14 cellular contexts compared by ENCODE assay signal in genomic region chr11:46659908-46660307, GRCh38. TPM values are rescaled to one million over a fixed set of nuclear protein-coding genes. Genes with fewer than 3 reads are reported as not detected.
DNase-seq lines count a peak whose midpoint lies in the region; ATAC-seq, FAIRE-seq and TF ChIP-seq lines count a peak whose summit lies in the region.
"Had no signal": no experiment of that assay in that cellular context is flagged by ENCODE, and none has a peak within 500 bp of the region (broad histone marks: within the 10 kb centered on the region; RNA-seq: fewer than 3 reads in every experiment).

No MANE protein-coding gene starts in this region.

- intact Hi-C loops in psoas muscle (cut with DNase I) = loop anchor here in 1 of 2 donors (10.0 kb wide), 1 partner anchor 105 kb away; no protein-coding TSS in a partner anchor

- H3F3A ChIP-seq in OCI-LY1 (ENCODE audit: insufficient read depth, low read length) = no peaks in the 10 kb centered on the region

- peak; percentile 63 for DNase-seq in EH (ENCODE audit: low read depth)
- peak; percentile 89 for DNase-seq in fibroblast of peridontal ligament (ENCODE audit: extremely low read depth)
- DNase-seq in psoas muscle = peak; percentile 45 to 73
- DNase-seq in small intestine = no peak
- DNase-seq: Karpas-422; naive B cell; NCI-H526 treated with DMSO at 0.1 percent for 48 hours; stimulated activated CD4-positive, alpha-beta T cell treated with anti-CD3 and anti-CD28 coated beads, Interleukin-2, amount 100 ng/mL, for 24 hours had no signal

- peaks cover 20% of the 10 kb centered on the region for H3K4me1 ChIP-seq in OCI-LY1 (ENCODE audit: insufficient read depth, low read length, severe bottlenecking)
- no peaks in the 10 kb centered on the region for H3K4me1 ChIP-seq in psoas muscle
- no peaks in the 10 kb centered on the region for H3K4me1 ChIP-seq in small intestine (ENCODE audit: control insufficient read depth in 2 of 2, insufficient read depth in 1 of 2, low read depth in 1 of 2, low read length in 1 of 2)

- 73 to 90% (median 84%) methylated on average over 1 of the region's 1 CpG for WGBS in psoas muscle, 3 donors
- 96 to 100% (median 96%) methylated on average over 1 of the region's 1 CpG for WGBS in small intestine, 3 donors

- H3K9me3 ChIP-seq in OCI-LY1 (ENCODE audit: low read length) = no peaks in the 10 kb centered on the region
- no peaks in the 10 kb centered on the region for H3K9me3 ChIP-seq in psoas muscle
- no peaks in the 10 kb centered on the region for H3K9me3 ChIP-seq in small intestine (ENCODE audit: control insufficient read depth, low read depth)
- H3K9me3 ChIP-seq: suprapubic skin had no signal

- H3K4me2 ChIP-seq in OCI-LY1 (ENCODE audit: low read length) = no peak overlapping the region

- no peak overlapping the region for H3K4me3 ChIP-seq in OCI-LY1 (ENCODE audit: low read depth, low read length, poor library complexity, severe bottlenecking)
- H3K4me3 ChIP-seq in psoas muscle = no peak overlapping the region
- no peak overlapping the region for H3K4me3 ChIP-seq in small intestine (ENCODE audit: low read depth in 1 of 2, low read length in 2 of 2)
- H3K4me3 ChIP-seq: suprapubic skin had no signal

- no peak for TF ChIP-seq CTCF in OCI-LY1 (IDR thresholded peaks at IDR 0.05; ENCODE audit: low read length)
- no peak for TF ChIP-seq CTCF in psoas muscle (IDR thresholded peaks at IDR 0.05)

- H3K9me2 ChIP-seq in OCI-LY1 (ENCODE audit: low read depth, low read length) = no peaks in the 10 kb centered on the region

- H3K79me2 ChIP-seq in OCI-LY1 (ENCODE audit: insufficient read depth, low read length) = no peaks in the 10 kb centered on the region

- no peaks in the 10 kb centered on the region for H4K20me1 ChIP-seq in OCI-LY1 (ENCODE audit: insufficient read depth, low read length)

- H3K27ac ChIP-seq in OCI-LY1 (ENCODE audit: low read depth, low read length, poor library complexity, severe bottlenecking) (peak overlapping the region; percentile 55), psoas muscle (no peak overlapping the region), small intestine (ENCODE audit: low read depth in 1 of 2, low read length in 1 of 2) (no peak overlapping the region)
- H3K27ac ChIP-seq: suprapubic skin had no signal

- ATAC-seq in psoas muscle (peak in 1 of 4 donors; percentile 64), GM18870 (IDR thresholded peaks at IDR 0.05; ENCODE audit: unreplicated experiment) (no peak), HG02623 (IDR thresholded peaks at IDR 0.05; ENCODE audit: unreplicated experiment) (no peak), HG02763 (IDR thresholded peaks at IDR 0.05; ENCODE audit: unreplicated experiment) (no peak)

- H3K36me3 ChIP-seq in OCI-LY1 (ENCODE audit: insufficient read depth, low read length) (peaks cover 73% of the 10 kb centered on the region; the same call in 1 of the 2 replicates), psoas muscle (ENCODE audit: insufficient read depth in 1 of 2, low read depth in 1 of 2) (peaks cover 6 to 100% of the 10 kb centered on the region in 2 donors), small intestine (ENCODE audit: control insufficient read depth in 2 of 2, insufficient read depth in 2 of 2, low read length in 2 of 2) (peaks cover 17 to 34% of the 10 kb centered on the region in 2 donors)

- no peak for FAIRE-seq in small intestine (lab: Jason Lieb, UNC)
- FAIRE-seq: D721Med had no signal

- no peaks in the 10 kb centered on the region for H3K27me3 ChIP-seq in OCI-LY1 (ENCODE audit: insufficient read depth, low read length)
- no peaks in the 10 kb centered on the region for H3K27me3 ChIP-seq in psoas muscle (ENCODE audit: insufficient read depth in 3 of 3, low read length in 2 of 3)
- no peaks in the 10 kb centered on the region for H3K27me3 ChIP-seq in small intestine (ENCODE audit: control insufficient read depth in 2 of 2, insufficient read depth in 2 of 2, low read length in 2 of 2)
- H3K27me3 ChIP-seq: suprapubic skin had no signal

- H2AFZ ChIP-seq in OCI-LY1 (ENCODE audit: low read length) = no peak overlapping the region

- no peak overlapping the region for H3K9ac ChIP-seq in OCI-LY1 (ENCODE audit: low read length)

RNA-seq across cellular contexts. Expression of gene ARHGAP1, which starts 40.5 kb away (rescaled TPM):
- total RNA-seq in psoas muscle = 10 to 100 TPM; 24.9 to 36.1 (median 31.4) TPM
- polyA plus RNA-seq in psoas muscle (10 to 100 TPM; 12.5 to 27.7 (median 20.4) TPM), small intestine (10 to 100 TPM; 18.6 to 29.6 (median 22.4) TPM)

RNA-seq across cellular contexts. Expression of gene ZNF408, which starts 40.9 kb away (rescaled TPM):
- total RNA-seq in psoas muscle = 10 to 100 TPM in 2 of 4 donors, 1 to 10 TPM in 2; 5.0 to 15.0 (median 9.8) TPM
- 10 to 100 TPM in 1 of 3 donors, 1 to 10 TPM in 2; 9.6 to 12.7 (median 9.9) TPM for polyA plus RNA-seq in psoas muscle
- 10 to 100 TPM in 2 of 3 donors, 1 to 10 TPM in 1; 8.7 to 11.6 (median 11.4) TPM for polyA plus RNA-seq in small intestine

RNA-seq across cellular contexts. Expression of gene ATG13, which starts 42.6 kb away (rescaled TPM):
- total RNA-seq in psoas muscle = 10 to 100 TPM; 27.0 to 50.7 (median 35.8) TPM
- polyA plus RNA-seq in psoas muscle (10 to 100 TPM; 16.8 to 50.5 (median 20.5) TPM), small intestine (10 to 100 TPM; 35.7 to 38.8 (median 36.0) TPM)

RNA-seq across cellular contexts. Expression of gene HARBI1, which starts 42.9 kb away (rescaled TPM):
- 1 to 10 TPM; 2.0 to 4.4 (median 2.8) TPM for total RNA-seq in psoas muscle
- polyA plus RNA-seq in psoas muscle (1 to 10 TPM; 3.4 to 8.6 (median 3.8) TPM), small intestine (1 to 10 TPM; 3.0 to 3.4 (median 3.1) TPM)

RNA-seq across cellular contexts. Expression of gene F2, which starts 59.1 kb away (rescaled TPM):
- total RNA-seq in psoas muscle = under 1 TPM in 2 of 4 donors, not detected in 2; 0.16 to 0.26 TPM
- under 1 TPM in 2 of 3 donors, not detected in 1; 0.04 to 0.56 TPM for polyA plus RNA-seq in psoas muscle
- polyA plus RNA-seq in small intestine = under 1 TPM in 1 of 3 donors, not detected in 2; 0.09 TPM
